9 cellular contexts compared by ENCODE assay signal in genomic region chr3:178434206-178434805, GRCh38.
A peak's percentile ranks its signal among the peaks of the same experiment; 100 is the strongest.
DNase-seq lines count a peak whose midpoint lies in the region; ATAC-seq and TF ChIP-seq lines count a peak whose summit lies in the region.
"Had no signal": no experiment of that assay in that cellular context is flagged by ENCODE, and none has a peak within 500 bp of the region (broad histone marks: within the 10 kb centered on the region; RNA-seq: fewer than 3 reads in every experiment).

No MANE protein-coding gene starts in this region.

- no peaks in the 10 kb centered on the region for H3K36me3 ChIP-seq in KMS-11 (ENCODE audit: insufficient read depth)
- H3K36me3 ChIP-seq: neutrophil had no signal

- no peaks in the 10 kb centered on the region for H3K27me3 ChIP-seq in KMS-11 (ENCODE audit: insufficient read depth, low read depth)
- H3K27me3 ChIP-seq: neutrophil had no signal

- H3K27ac ChIP-seq in KMS-11, result no peak overlapping the region
- H3K27ac ChIP-seq: neutrophil had no signal

- H3K4me2 ChIP-seq in KMS-11, result no peak overlapping the region

- peaks cover 40% of the 10 kb centered on the region for H3K4me1 ChIP-seq in KMS-11 (ENCODE audit: low read depth, poor library complexity, severe bottlenecking)

- no peak overlapping the region for H2AFZ ChIP-seq in KMS-11 (ENCODE audit: low read depth)

- TF ChIP-seq CTCF in KMS-11 (conservative IDR thresholded peaks at IDR 0.05; ENCODE audit: low read depth, low read length), result peak; percentile 55

- no peak overlapping the region for H3K4me3 ChIP-seq in KMS-11 (IDR thresholded peaks at IDR 0.05; ENCODE audit: insufficient read depth, low read depth, low read length)

- no peaks in the 10 kb centered on the region for H3K79me2 ChIP-seq in KMS-11 (ENCODE audit: insufficient read depth, low read depth)

- H3K9ac ChIP-seq in KMS-11, result no peak overlapping the region

- DNase-seq in DMS 273 treated with DMSO at 0.1 percent for 48 hours (lab: John Stamatoyannopoulos, UW) (peak; percentile 37), SK-N-DZ (ENCODE audit: low spot score) (peak; percentile 53), iPS-NIHi11 (ENCODE audit: low spot score) (peak; percentile 22), NK-92 (lab: John Stamatoyannopoulos, UW; ENCODE audit: unreplicated experiment) (no peak), cortex of kidney (lab: John Stamatoyannopoulos, UW) (no peak)
- no peak for DNase-seq in stimulated activated CD8-positive, alpha-beta memory T cell treated with anti-CD3 and anti-CD28 coated beads, Interleukin-4, amount 100 ng/mL, for 48 hours

- no peaks in the 10 kb centered on the region for H4K20me1 ChIP-seq in KMS-11 (ENCODE audit: insufficient read depth)

- no peak for ATAC-seq in GM19463 (IDR thresholded peaks at IDR 0.05; ENCODE audit: unreplicated experiment)

Comparison
In these comparisons a context has a peak if more than half of its experiments do, and no peak if none do; other contexts are left out.
1. DNase-seq: peak in DMS 273 treated with DMSO at 0.1 percent for 48 hours (single experiment), SK-N-DZ (single experiment) and iPS-NIHi11 (single experiment); none in stimulated activated CD8-positive, alpha-beta memory T cell treated with anti-CD3 and anti-CD28 coated beads, Interleukin-4, amount 100 ng/mL, for 48 hours (single experiment), NK-92 (single experiment) and cortex of kidney (single experiment).